In genomic region chr2:72917875-72918660, GRCh38 we compare ENCODE assay signal across 8 cellular contexts. TPM values are rescaled to one million over a fixed set of nuclear protein-coding genes. Genes with fewer than 3 reads are reported as not detected.
DNase-seq lines count a peak whose midpoint lies in the region; ATAC-seq and TF ChIP-seq lines count a peak whose summit lies in the region.

No MANE protein-coding gene starts in this region.

- no peaks in the 10 kb centered on the region for H3K79me2 ChIP-seq in OCI-LY1 (ENCODE audit: insufficient read depth, low read length)

- H3K27ac ChIP-seq in OCI-LY1 (ENCODE audit: low read depth, low read length, poor library complexity, severe bottlenecking) (no peak overlapping the region), foreskin keratinocyte (no peak overlapping the region)

- no peaks in the 10 kb centered on the region for H4K20me1 ChIP-seq in OCI-LY1 (ENCODE audit: insufficient read depth, low read length)

- H3K9me3 Mint-ChIP-seq in stimulated activated memory B cell treated with anti-CD40 and anti-IgM and Interleukin-4, amounts not matched to agents 10 μg/mL and 1 μg/mL and 100 μg/mL, for 72 hours = no peaks in the 10 kb centered on the region

- H3K4me3 Mint-ChIP-seq in stimulated activated memory B cell treated with anti-CD40 and anti-IgM and Interleukin-4, amounts not matched to agents 10 μg/mL and 1 μg/mL and 100 μg/mL, for 72 hours = peak overlapping the region; percentile 65

- peak; percentile 5 for ATAC-seq in foreskin keratinocyte
- no peak for ATAC-seq in stimulated activated memory B cell treated with anti-CD40 and anti-IgM and Interleukin-4, amounts not matched to agents 10 μg/mL and 1 μg/mL and 100 μg/mL, for 72 hours
- no peak for ATAC-seq in GM18498 (IDR thresholded peaks at IDR 0.05; ENCODE audit: unreplicated experiment)

- H3F3A ChIP-seq in OCI-LY1 (ENCODE audit: insufficient read depth, low read length) = no peaks in the 10 kb centered on the region

- peak overlapping the region; percentile 54 for H3K4me3 ChIP-seq in OCI-LY1 (ENCODE audit: low read depth, low read length, poor library complexity, severe bottlenecking)

- no peak overlapping the region for H3K27ac Mint-ChIP-seq in stimulated activated memory B cell treated with anti-CD40 and anti-IgM and Interleukin-4, amounts not matched to agents 10 μg/mL and 1 μg/mL and 100 μg/mL, for 72 hours

- in situ Hi-C loops in G401 (cut with HindIII; ENCODE audit: low sequenced_read_pairs) = no loop called here

- no peaks in the 10 kb centered on the region for H3K9me3 ChIP-seq in OCI-LY1 (ENCODE audit: low read length)

- H3K4me2 ChIP-seq in OCI-LY1 (ENCODE audit: low read length) = peak overlapping the region; percentile 51; the same call in 1 of the 2 replicates

- no peaks in the 10 kb centered on the region for H3K36me3 Mint-ChIP-seq in stimulated activated memory B cell treated with anti-CD40 and anti-IgM and Interleukin-4, amounts not matched to agents 10 μg/mL and 1 μg/mL and 100 μg/mL, for 72 hours

- no peak overlapping the region for H3K9ac ChIP-seq in OCI-LY1 (ENCODE audit: low read length)

- H3K9me2 ChIP-seq in OCI-LY1 (ENCODE audit: low read depth, low read length) = no peaks in the 10 kb centered on the region

- no peak overlapping the region for H2AFZ ChIP-seq in OCI-LY1 (ENCODE audit: low read length)

- TF ChIP-seq CTCF in OCI-LY1 (IDR thresholded peaks at IDR 0.05; ENCODE audit: low read length) = no peak
- no peak for TF ChIP-seq CTCF in foreskin keratinocyte (conservative IDR thresholded peaks at IDR 0.05)

- H3K27me3 Mint-ChIP-seq in stimulated activated memory B cell treated with anti-CD40 and anti-IgM and Interleukin-4, amounts not matched to agents 10 μg/mL and 1 μg/mL and 100 μg/mL, for 72 hours = peaks cover 91% of the 10 kb centered on the region

- peaks cover 36% of the 10 kb centered on the region for H3K4me1 Mint-ChIP-seq in stimulated activated memory B cell treated with anti-CD40 and anti-IgM and Interleukin-4, amounts not matched to agents 10 μg/mL and 1 μg/mL and 100 μg/mL, for 72 hours

- H3K4me1 ChIP-seq in OCI-LY1 (ENCODE audit: insufficient read depth, low read length, severe bottlenecking) = peaks cover 18% of the 10 kb centered on the region
- H3K4me1 ChIP-seq in foreskin keratinocyte = no peaks in the 10 kb centered on the region

- DNase-seq in activated effector memory CD4-positive, alpha-beta T cell treated with anti-CD3 and anti-CD28 coated beads, Interleukin-2, amount 50 U/mL, for 16 hours = peak; percentile 58
- no peak for DNase-seq in activated effector memory CD4-positive, alpha-beta T cell treated with Interleukin-2 at 50 U/mL for 16 hours
- DNase-seq in foreskin keratinocyte (no peak), NK-92 (lab: John Stamatoyannopoulos, UW; ENCODE audit: unreplicated experiment) (no peak), G401 (ENCODE audit: low spot score) (no peak)

- H3K27me3 ChIP-seq in OCI-LY1 (ENCODE audit: insufficient read depth, low read length) (peaks cover 3% of the 10 kb centered on the region; the same call in 1 of the 2 replicates), foreskin keratinocyte (peaks cover 100% of the 10 kb centered on the region)

- no peaks in the 10 kb centered on the region for H3K36me3 ChIP-seq in OCI-LY1 (ENCODE audit: insufficient read depth, low read length)

RNA-seq across cellular contexts. Expression of gene EMX1, which starts 0.7 kb away (rescaled TPM):
- total RNA-seq in foreskin keratinocyte = not detected in 2 replicates
- not detected in 2 replicates for polyA plus RNA-seq in foreskin keratinocyte
- total RNA-seq in G401 (2014; rRNA removed; shearing (Covaris generic)) = not detected in 2 replicates

RNA-seq across cellular contexts. Expression of gene SPR, which starts 30.9 kb away (rescaled TPM):
- 28.2 and 29.0 TPM in 2 replicates for total RNA-seq in foreskin keratinocyte
- 34.4 and 36.1 TPM in 2 replicates for polyA plus RNA-seq in foreskin keratinocyte
- total RNA-seq in G401 (2014; rRNA removed; shearing (Covaris generic)) = 55.9 and 65.8 TPM in 2 replicates
